ENCODE assay signal across 25 cellular contexts in the genomic region with DNA sequence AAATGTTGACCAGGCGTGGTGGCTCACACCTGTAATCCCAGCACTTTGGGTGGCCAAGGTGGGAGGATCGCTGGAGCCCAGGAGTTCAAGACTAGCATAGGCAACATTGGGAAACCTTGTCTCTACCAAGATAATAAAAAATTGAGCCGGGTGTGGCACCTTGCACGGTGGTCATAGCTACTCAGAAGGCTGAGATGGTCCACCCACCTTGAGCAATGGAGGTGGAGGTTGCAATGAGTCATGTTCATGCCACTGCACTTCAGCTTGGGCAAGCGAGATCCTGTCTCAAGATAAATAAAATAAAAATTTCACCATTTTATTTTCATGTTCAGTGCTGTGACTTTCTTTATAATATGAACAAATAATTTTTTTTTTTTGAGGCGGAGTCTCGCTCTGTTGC. TPM values are rescaled to one million over a fixed set of nuclear protein-coding genes. Genes with fewer than 3 reads are reported as not detected.
DNase-seq lines count a peak whose midpoint lies in the region; ATAC-seq, FAIRE-seq and TF ChIP-seq lines count a peak whose summit lies in the region.
"Had no signal": no experiment of that assay in that cellular context is flagged by ENCODE, and none has a peak within 500 bp of the region (broad histone marks: within the 10 kb centered on the region; RNA-seq: fewer than 3 reads in every experiment).

No MANE protein-coding gene starts in this region.

- no peak for FAIRE-seq in A549 (lab: Jason Lieb, UNC)
- no peak for FAIRE-seq in bronchial epithelial cell (lab: Jason Lieb, UNC)
- FAIRE-seq: GM12892 had no signal

- H3K4me3 ChIP-seq in A549: no peak overlapping the region
- no peak overlapping the region for H3K4me3 ChIP-seq in bronchial epithelial cell (ENCODE audit: low read depth, low read length)
- H3K4me3 ChIP-seq: coronary artery, right atrium auricular region, SK-N-MC, testis had no signal

- H3K4me2 ChIP-seq in A549: no peak overlapping the region

- no peaks in the 10 kb centered on the region for H3K27me3 ChIP-seq in bronchial epithelial cell (ENCODE audit: control insufficient read depth, insufficient read depth, low read length)
- H3K27me3 ChIP-seq: neutrophil, right atrium auricular region, testis had no signal

- H3K4me1 Mint-ChIP-seq in nephron progenitor cell: peaks cover 3% of the 10 kb centered on the region

- peaks cover 27% of the 10 kb centered on the region for H3K9me3 ChIP-seq in A549
- H3K9me3 ChIP-seq: neutrophil, testis had no signal

- TF ChIP-seq CTCF in A549 (IDR thresholded peaks at IDR 0.05) (no peak), bronchial epithelial cell (IDR thresholded peaks at IDR 0.05; ENCODE audit: insufficient read depth, low read length, severe bottlenecking) (no peak), nephron progenitor cell (IDR thresholded peaks at IDR 0.05) (no peak)

- no peak overlapping the region for H3K4me3 Mint-ChIP-seq in nephron progenitor cell
- H3K4me3 Mint-ChIP-seq: activated CD4-positive, alpha-beta memory T cell treated with anti-CD3 and anti-CD28 coated beads, Interleukin-2, amount 10 ng/mL, durations not matched to agents 7 days and 5 days; CD4-positive, alpha-beta memory T cell; H9; stimulated activated memory B cell treated with anti-CD40 and anti-IgM and Interleukin-4, amounts not matched to agents 10 μg/mL and 1 μg/mL and 100 μg/mL, for 72 hours had no signal

- H3K9me3 Mint-ChIP-seq in nephron progenitor cell: peaks cover 41% of the 10 kb centered on the region

- peaks cover 32% of the 10 kb centered on the region for H3K4me1 ChIP-seq in A549
- H3K4me1 ChIP-seq: testis had no signal

- CTCF ChIA-PET in A549 (lab: Yijun Ruan, JAX): no interaction called here

- no peak for TF ChIP-seq RAD21 in A549 (conservative IDR thresholded peaks at IDR 0.05 in 1 of 2, IDR thresholded peaks at IDR 0.05 in 1 of 2)

- TF ChIP-seq POLR2A in A549 (IDR thresholded peaks at IDR 0.05; ENCODE audit: low read length): no peak

- H3K27ac ChIP-seq in A549: no peak overlapping the region
- H3K27ac ChIP-seq: coronary artery, neutrophil, right atrium auricular region, SK-N-MC, testis had no signal

- peaks cover 2% of the 10 kb centered on the region for H3K27me3 Mint-ChIP-seq in nephron progenitor cell (ENCODE audit: low read depth, poor library complexity)
- H3K27me3 Mint-ChIP-seq: activated CD4-positive, alpha-beta memory T cell treated with anti-CD3 and anti-CD28 coated beads, Interleukin-2, amount 10 ng/mL, durations not matched to agents 7 days and 5 days; CD4-positive, alpha-beta memory T cell; stimulated activated memory B cell treated with anti-CD40 and anti-IgM and Interleukin-4, amounts not matched to agents 10 μg/mL and 1 μg/mL and 100 μg/mL, for 72 hours had no signal

- WGBS in A549 (ENCODE audit: missing lambda C conversion rate): 78% methylated on average over 7 of the region's 7 CpGs

- ATAC-seq in A549: peak; percentile 48 to 65; a peak in 2 of 6 replicates
- peak; percentile 87 for ATAC-seq in left colon
- ATAC-seq in HG02759 (IDR thresholded peaks at IDR 0.05; ENCODE audit: unreplicated experiment): no peak
- ATAC-seq: stimulated activated memory B cell treated with anti-CD40 and anti-IgM and Interleukin-4, amounts not matched to agents 10 μg/mL and 1 μg/mL and 100 μg/mL, for 72 hours had no signal

- peak in 1 of 2 experiments; percentile 61 for DNase-seq in A549 (ENCODE audit: low read depth in 1 of 2, low spot score in 1 of 2)
- peak; percentile 69 for DNase-seq in LoVo (ENCODE audit: low spot score)
- peak; percentile 96 for DNase-seq in bronchial epithelial cell (ENCODE audit: low read depth)
- DNase-seq in left colon: peak in 1 of 2 donors; percentile 49
- no peak for DNase-seq in NCI-H2029 treated with DMSO at 0.1 percent for 48 hours (lab: John Stamatoyannopoulos, UW)
- no peak for DNase-seq in nephron progenitor cell
- DNase-seq in NCI-H774 (lab: John Stamatoyannopoulos, UW): no peak
- DNase-seq: activated CD4-positive, alpha-beta memory T cell treated with anti-CD3 and anti-CD28 coated beads, Interleukin-2, amount 10 ng/mL, durations not matched to agents 7 days and 5 days; activated naive CD4-positive, alpha-beta T cell treated with anti-CD3 and anti-CD28 coated beads, Interleukin-2, amount 50 U/mL, for 16 hours; activated T-cell treated with anti-CD3 and anti-CD28 coated beads, Interleukin-2, amount 50 U/mL, for 48 hours; CD4-positive, alpha-beta memory T cell; H9; kidney glomerular epithelial cell; MV-4-11; NCI-H2081; NCI-H510A; stimulated activated CD4-positive, alpha-beta T cell treated with anti-CD3 and anti-CD28 coated beads, Interleukin-15, amount 100 ng/mL, for 24 hours; testis had no signal

- peaks cover 75% of the 10 kb centered on the region for H3K36me3 Mint-ChIP-seq in nephron progenitor cell (ENCODE audit: low read depth)

- intact Hi-C loops in left colon (cut with DNase I, micrococcal nuclease): no loop called here

- H3K27ac Mint-ChIP-seq in nephron progenitor cell: no peak overlapping the region
- H3K27ac Mint-ChIP-seq: activated CD4-positive, alpha-beta memory T cell treated with anti-CD3 and anti-CD28 coated beads, Interleukin-2, amount 10 ng/mL, durations not matched to agents 7 days and 5 days; CD4-positive, alpha-beta memory T cell; stimulated activated memory B cell treated with anti-CD40 and anti-IgM and Interleukin-4, amounts not matched to agents 10 μg/mL and 1 μg/mL and 100 μg/mL, for 72 hours had no signal

- no peak for TF ChIP-seq EP300 in A549 (IDR thresholded peaks at IDR 0.05)

- POLR2A ChIA-PET in A549 (lab: Yijun Ruan, JAX): no interaction called here

- peaks cover 7% of the 10 kb centered on the region for H3K36me3 ChIP-seq in bronchial epithelial cell (ENCODE audit: control insufficient read depth, insufficient read depth, low read length)
- H3K36me3 ChIP-seq: neutrophil had no signal

TF ChIP-seq in A549, 52 proteins besides CTCF, POLR2A, EP300 and RAD21:
- TF ChIP-seq KDM5A (IDR thresholded peaks at IDR 0.05) (no peak), FOSL2 (IDR thresholded peaks at IDR 0.05) (0 out of 2 replicates have a peak, but pooled peaks have one; percentile 16), FOSL2 (CRISPR knock-in tag; IDR thresholded peaks at IDR 0.05) (peak; percentile 32; the same call in 1 of the 2 replicates), POLR2AphosphoS2 (conservative IDR thresholded peaks at IDR 0.05; ENCODE audit: low read length) (0 out of 2 replicates have a peak, but pooled peaks have one; percentile 53)

RNA-seq across cellular contexts. Expression of gene MAPK6, which starts 12.5 kb away (rescaled TPM):
- polyA plus RNA-seq in A549 (2011; rRNA removed) (94.7 and 126 TPM in 2 replicates), A549 (2017; fragmentation: RNase III; extraction: RNeasy Plus Mini Kit Qiagen cat#74134 plus additional on column Dnase treatment) (46.5 to 49.1 TPM (median 48.4 TPM) in 3 replicates)
- 15.3 and 16.6 TPM in 2 replicates for polyA plus RNA-seq in A549 (2012; cell fraction: cytosol; rRNA removed)
- 5.6 and 9.9 TPM in 2 replicates for polyA plus RNA-seq in A549 (2012; cell fraction: nucleus; rRNA removed)
- polyA minus RNA-seq in A549 (2011; rRNA and poly(A)+ RNA removed): 65.2 and 66.6 TPM in 2 replicates
- total RNA-seq in bronchial epithelial cell (156 and 197 TPM in 2 replicates), left colon (10 to 100 TPM; 68.8 to 75.5 TPM)

RNA-seq across cellular contexts. Expression of gene LEO1, which starts 60.0 kb away (rescaled TPM):
- polyA plus RNA-seq in A549 (2011; rRNA removed) (19.2 and 22.3 TPM in 2 replicates), A549 (2017; fragmentation: RNase III; extraction: RNeasy Plus Mini Kit Qiagen cat#74134 plus additional on column Dnase treatment) (60.2 to 61.3 TPM (median 60.3 TPM) in 3 replicates)
- 7.5 and 10.9 TPM in 2 replicates for polyA plus RNA-seq in A549 (2012; cell fraction: cytosol; rRNA removed)
- polyA plus RNA-seq in A549 (2012; cell fraction: nucleus; rRNA removed): 3.0 and 6.1 TPM in 2 replicates
- polyA minus RNA-seq in A549 (2011; rRNA and poly(A)+ RNA removed): 4.5 and 5.4 TPM in 2 replicates
- total RNA-seq in bronchial epithelial cell (21.9 and 41.2 TPM in 2 replicates), left colon (10 to 100 TPM; 23.7 to 25.3 TPM)

Comparison
In these comparisons a context has a peak if more than half of its experiments do, and no peak if none do; other contexts are left out.
1. DNase-seq: peak in LoVo (single experiment) and bronchial epithelial cell (single experiment); none in NCI-H2029 treated with DMSO at 0.1 percent for 48 hours (single experiment), nephron progenitor cell (single experiment) and NCI-H774 (single experiment).